In the genomic region with DNA sequence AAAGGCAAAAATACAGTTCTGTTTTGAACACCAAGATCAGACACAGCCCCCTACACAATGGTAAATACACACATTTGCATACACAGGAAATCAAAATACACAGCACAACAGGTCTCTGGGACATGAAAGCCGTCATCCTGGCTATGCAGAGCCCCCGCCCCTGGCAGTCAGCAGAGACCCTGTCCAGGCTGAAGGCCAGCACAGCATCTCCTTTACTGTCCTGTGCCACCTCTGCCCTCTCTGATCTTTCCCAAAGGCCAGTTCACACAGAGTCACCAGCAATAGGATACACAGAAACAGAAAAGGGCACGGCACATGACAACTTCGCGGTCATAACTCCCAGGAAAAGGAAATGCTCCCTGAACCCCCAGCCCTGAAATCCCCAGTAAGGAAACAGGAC, we compare ENCODE assay signal across 27 cellular contexts. TPM values are rescaled to one million over a fixed set of nuclear protein-coding genes. Genes with fewer than 3 reads are reported as not detected.
DNase-seq lines count a peak whose midpoint lies in the region; ATAC-seq and TF ChIP-seq lines count a peak whose summit lies in the region.
"Had no signal": no experiment of that assay in that cellular context is flagged by ENCODE, and none has a peak within 500 bp of the region (broad histone marks: within the 10 kb centered on the region; RNA-seq: fewer than 3 reads in every experiment).

No MANE protein-coding gene starts in this region.

- H3K4me2 ChIP-seq in H9 (ENCODE audit: insufficient read depth, insufficient read length, low read length) (no peak overlapping the region), mammary epithelial cell (ENCODE audit: insufficient read depth, low read depth, low read length) (no peak overlapping the region)
- H3K4me2 ChIP-seq: A549 had no signal

- H3K27me3 ChIP-seq in H9 (ENCODE audit: insufficient read depth, low read length) (no peaks in the 10 kb centered on the region), mammary epithelial cell (ENCODE audit: insufficient read depth, low read length) (no peaks in the 10 kb centered on the region)
- H3K27me3 ChIP-seq: esophagus muscularis mucosa, ovary had no signal

- no peak for TF ChIP-seq CTCF in H9 (conservative IDR thresholded peaks at IDR 0.05)
- TF ChIP-seq CTCF in mammary epithelial cell (conservative IDR thresholded peaks at IDR 0.05 in 1 of 2, IDR thresholded peaks at IDR 0.05 in 1 of 2; ENCODE audit: extremely low read depth in 1 of 2, insufficient read depth in 1 of 2, low read depth in 1 of 2, low read length in 2 of 2), result no peak

- H2AK5ac ChIP-seq in H9 (ENCODE audit: insufficient read length, low read length), result no peak overlapping the region

- no peak overlapping the region for H3K4me3 ChIP-seq in mammary epithelial cell (replicated peaks in 1 of 3; ENCODE audit: insufficient read depth in 1 of 3, low read depth in 2 of 3, low read length in 3 of 3)
- H3K4me3 ChIP-seq: A549, esophagus muscularis mucosa, GM23248, ovary, thoracic aorta had no signal

- H4K5ac ChIP-seq in H9 (ENCODE audit: insufficient read length, low read depth, low read length), result no peak overlapping the region

- H3K56ac ChIP-seq in H9 (ENCODE audit: insufficient read length, low read depth, low read length), result no peak overlapping the region

- no peaks in the 10 kb centered on the region for H3K79me1 ChIP-seq in H9 (ENCODE audit: insufficient read depth, low read depth, low read length, poor library complexity, severe bottlenecking)

- no peak overlapping the region for H3K4me3 Mint-ChIP-seq in H9
- no peak overlapping the region for H3K4me3 Mint-ChIP-seq in stimulated activated effector memory CD8-positive, alpha-beta T cell treated with anti-CD3 and anti-CD28 coated beads, Interleukin-12 subunit alpha, Interleukin-12 subunit beta, amount 100 ng/mL, for 72 hours
- H3K4me3 Mint-ChIP-seq: activated CD4-positive, alpha-beta memory T cell treated with anti-CD3 and anti-CD28 coated beads for 36 hours; CD8-positive, alpha-beta T cell; T-cell had no signal

- H3K9me3 ChIP-seq in H9 (ENCODE audit: control insufficient read depth, low read depth, low read length), result no peaks in the 10 kb centered on the region
- no peaks in the 10 kb centered on the region for H3K9me3 ChIP-seq in mammary epithelial cell (replicated peaks; ENCODE audit: insufficient read depth, low read length)
- H3K9me3 ChIP-seq: A549, esophagus muscularis mucosa, ovary, thoracic aorta had no signal

- no peaks in the 10 kb centered on the region for H3K27me3 Mint-ChIP-seq in H9 (ENCODE audit: low read depth)
- H3K27me3 Mint-ChIP-seq: activated CD4-positive, alpha-beta memory T cell treated with anti-CD3 and anti-CD28 coated beads for 36 hours; T-cell had no signal

- H3K23ac ChIP-seq in H9 (ENCODE audit: insufficient read length, low read depth, low read length), result no peak overlapping the region

- peaks cover 23 to 33% of the 10 kb centered on the region in 2 experiments for H3K4me1 Mint-ChIP-seq in H9
- peaks cover 39% of the 10 kb centered on the region for H3K4me1 Mint-ChIP-seq in stimulated activated effector memory CD8-positive, alpha-beta T cell treated with anti-CD3 and anti-CD28 coated beads, Interleukin-12 subunit alpha, Interleukin-12 subunit beta, amount 100 ng/mL, for 72 hours

- intact Hi-C loops in mammary epithelial cell (cut with micrococcal nuclease), result no loop called here

- H3K4me1 ChIP-seq in H9 (ENCODE audit: insufficient read depth, low read length) (no peaks in the 10 kb centered on the region; the same call in 1 of the 2 replicates), mammary epithelial cell (ENCODE audit: insufficient read depth, low read length) (peaks cover 18% of the 10 kb centered on the region)

- H3K18ac ChIP-seq in H9 (ENCODE audit: insufficient read length, low read depth, low read length), result no peak overlapping the region

- CTCF ChIA-PET in mammary epithelial cell (lab: Charles Lee; ENCODE audit: low non-redundant PET), result no interaction called here

- no peak overlapping the region for H3K9ac ChIP-seq in H9 (ENCODE audit: extremely low read depth, insufficient read length, low read length)
- no peak overlapping the region for H3K9ac ChIP-seq in mammary epithelial cell (ENCODE audit: insufficient read depth, low read length)
- H3K9ac ChIP-seq: GM23248 had no signal

- ATAC-seq in activated naive CD4-positive, alpha-beta T cell treated with anti-CD3 and anti-CD28 coated beads, Interleukin-2, amount 50 U/mL, for 72 hours, result no peak
- no peak for ATAC-seq in stimulated activated effector memory CD8-positive, alpha-beta T cell treated with anti-CD3 and anti-CD28 coated beads, Interleukin-12 subunit alpha, Interleukin-12 subunit beta, amount 100 ng/mL, for 72 hours
- ATAC-seq: A549; activated CD4-positive, CD25-positive, alpha-beta regulatory T cell treated with anti-CD3 and anti-CD28 coated beads, Interleukin-2, amount 50 U/mL, for 24 hours; CD8-positive, alpha-beta T cell; T-cell had no signal

- H2BK12ac ChIP-seq in H9 (ENCODE audit: insufficient read length, low read depth, low read length), result no peak overlapping the region

- in situ Hi-C loops in mammary epithelial cell (cut with MboI; ENCODE audit: low sequenced_read_pairs in 2 of 2), result no loop called here

- H3K27ac ChIP-seq in H9 (ENCODE audit: insufficient read length, low read depth, low read length) (no peak overlapping the region), mammary epithelial cell (ENCODE audit: insufficient read depth, low read depth, low read length) (no peak overlapping the region)
- H3K27ac ChIP-seq: A549, esophagus muscularis mucosa, ovary had no signal

- no peak overlapping the region for H2BK15ac ChIP-seq in H9 (ENCODE audit: low read depth, low read length)

- H3K23me2 ChIP-seq in H9 (ENCODE audit: insufficient read length, low read depth, low read length, poor library complexity, severe bottlenecking), result no peaks in the 10 kb centered on the region

- H3K79me2 ChIP-seq in H9 (ENCODE audit: insufficient read depth, low read length), result no peaks in the 10 kb centered on the region
- peaks cover 11% of the 10 kb centered on the region for H3K79me2 ChIP-seq in mammary epithelial cell (ENCODE audit: insufficient read depth, low read length)

- no peak overlapping the region for H2BK20ac ChIP-seq in H9 (ENCODE audit: low read depth, low read length, poor library complexity, severe bottlenecking)

- no peak overlapping the region for H3K14ac ChIP-seq in H9 (ENCODE audit: insufficient read depth, low read length)

- H3K36me3 ChIP-seq in mammary epithelial cell (ENCODE audit: insufficient read depth, low read length), result peaks cover 6% of the 10 kb centered on the region
- H3K36me3 ChIP-seq: ovary had no signal

- no peak overlapping the region for H3T11ph ChIP-seq in H9 (ENCODE audit: low read length)

- no peak overlapping the region for H4K8ac ChIP-seq in H9 (replicated peaks; ENCODE audit: insufficient read length, low read depth, low read length)

- H3K36me3 Mint-ChIP-seq in activated naive CD4-positive, alpha-beta T cell treated with anti-CD3 and anti-CD28 coated beads, Interleukin-2, amount 50 U/mL, for 72 hours, result peaks cover 4 to 8% of the 10 kb centered on the region in 2 donors
- no peaks in the 10 kb centered on the region; a peak in 1 of 7 replicates for H3K36me3 Mint-ChIP-seq in H9 (ENCODE audit: insufficient read depth in 1 of 3, low read depth in 3 of 3)
- peaks cover 66% of the 10 kb centered on the region for H3K36me3 Mint-ChIP-seq in stimulated activated effector memory CD8-positive, alpha-beta T cell treated with anti-CD3 and anti-CD28 coated beads, Interleukin-12 subunit alpha, Interleukin-12 subunit beta, amount 100 ng/mL, for 72 hours

- peak overlapping the region; percentile 46 to 82 for H3K27ac Mint-ChIP-seq in activated naive CD4-positive, alpha-beta T cell treated with anti-CD3 and anti-CD28 coated beads, Interleukin-2, amount 50 U/mL, for 72 hours
- peak overlapping the region in 2 of 3 experiments; percentile 60 to 86; a peak in 3 of 7 replicates for H3K27ac Mint-ChIP-seq in H9
- peak overlapping the region; percentile 89 for H3K27ac Mint-ChIP-seq in stimulated activated effector memory CD8-positive, alpha-beta T cell treated with anti-CD3 and anti-CD28 coated beads, Interleukin-12 subunit alpha, Interleukin-12 subunit beta, amount 100 ng/mL, for 72 hours
- H3K27ac Mint-ChIP-seq: CD8-positive, alpha-beta T cell had no signal

- H3K9me3 Mint-ChIP-seq in activated naive CD4-positive, alpha-beta T cell treated with anti-CD3 and anti-CD28 coated beads, Interleukin-2, amount 50 U/mL, for 72 hours, result no peaks in the 10 kb centered on the region
- no peaks in the 10 kb centered on the region for H3K9me3 Mint-ChIP-seq in H9
- no peaks in the 10 kb centered on the region for H3K9me3 Mint-ChIP-seq in stimulated activated effector memory CD8-positive, alpha-beta T cell treated with anti-CD3 and anti-CD28 coated beads, Interleukin-12 subunit alpha, Interleukin-12 subunit beta, amount 100 ng/mL, for 72 hours
- H3K9me3 Mint-ChIP-seq: activated CD4-positive, alpha-beta memory T cell treated with anti-CD3 and anti-CD28 coated beads for 36 hours; CD8-positive, alpha-beta T cell; T-cell had no signal

- H2AFZ ChIP-seq in H9 (ENCODE audit: low read length) (no peak overlapping the region), mammary epithelial cell (ENCODE audit: low read depth, low read length) (no peak overlapping the region)
- H2AFZ ChIP-seq: GM23248 had no signal

- H4K91ac ChIP-seq in H9 (ENCODE audit: insufficient read length, low read depth, low read length), result no peak overlapping the region

- no peak for DNase-seq in activated naive CD4-positive, alpha-beta T cell treated with anti-CD3 and anti-CD28 coated beads, Interleukin-2, amount 50 U/mL, for 72 hours (ENCODE audit: low spot score in 2 of 2)
- DNase-seq in activated naive CD4-positive, alpha-beta T cell treated with Interleukin-2 at 50 U/mL for 16 hours, result no peak
- DNase-seq in H9 (no peak), mammary epithelial cell (no peak), NOMO-1 treated with DMSO at 0.1 percent for 48 hours (lab: John Stamatoyannopoulos, UW; ENCODE audit: unreplicated experiment) (no peak), NCI-H146 (lab: John Stamatoyannopoulos, UW) (no peak), T-helper 9 cell (no peak)
- no peak for DNase-seq in stimulated activated effector memory CD8-positive, alpha-beta T cell treated with anti-CD3 and anti-CD28 coated beads, Interleukin-12 subunit alpha, Interleukin-12 subunit beta, amount 100 ng/mL, for 72 hours (ENCODE audit: low spot score in 2 of 2)
- DNase-seq: activated CD4-positive, alpha-beta memory T cell treated with anti-CD3 and anti-CD28 coated beads for 36 hours; activated gamma-delta T cell; AML-193; caudate nucleus; CD8-positive, alpha-beta T cell; DMS153; foreskin fibroblast; GM23248; MV-4-11; NCI-H1436 treated with DMSO at 0.1 percent for 48 hours; NCI-H446; NCI-H748 treated with DMSO at 0.1 percent for 48 hours; ovary; stimulated activated naive CD4-positive, alpha-beta T cell treated with Interleukin-2 at 50 U/mL for 16 hours; T-cell had no signal

- no peak overlapping the region for H3K4ac ChIP-seq in H9 (ENCODE audit: low read depth, low read length)

- no CpG with 5 or more reads among the region's 5 CpGs for WGBS in H9 (ENCODE audit: extremely low coverage, insufficient read length, low lambda C conversion rate)
- 95% methylated on average over 5 of the region's 5 CpGs for WGBS in mammary epithelial cell (ENCODE audit: low coverage, missing lambda C conversion rate)

- H2BK5ac ChIP-seq in H9 (ENCODE audit: insufficient read length, low read length), result no peak overlapping the region

- H2BK120ac ChIP-seq in H9 (ENCODE audit: low read depth, low read length, poor library complexity, severe bottlenecking), result no peak overlapping the region

- BruUV-seq in mammary epithelial cell (replicated peaks; lab: Mats Ljungman, UMichigan), result TSS peak; percentile 33

- no peaks in the 10 kb centered on the region for H4K20me1 ChIP-seq in H9 (ENCODE audit: control insufficient read depth, insufficient read depth, insufficient read length)
- no peaks in the 10 kb centered on the region for H4K20me1 ChIP-seq in mammary epithelial cell (ENCODE audit: insufficient read depth, low read length)

- dilution Hi-C loops in mammary epithelial cell (cut with HindIII; ENCODE audit: low sequenced_read_pairs), result no loop called here

RNA-seq across cellular contexts. Expression of a gene that starts 34.2 kb away (rescaled TPM):
- total RNA-seq in activated naive CD4-positive, alpha-beta T cell treated with anti-CD3 and anti-CD28 coated beads, Interleukin-2, amount 50 U/mL, for 72 hours, result 10 to 100 TPM; 26.1 to 28.9 TPM
- total RNA-seq in H9 (2021) (26.3 and 26.9 TPM in 2 replicates), mammary epithelial cell (10 to 100 TPM; 18.0 to 28.3 TPM)
- polyA plus RNA-seq in mammary epithelial cell, result 11.3 TPM
- polyA minus RNA-seq in mammary epithelial cell, result 15.8 TPM

RNA-seq across cellular contexts. Expression of a gene that starts 56.5 kb away (rescaled TPM):
- 10 to 100 TPM; 47.8 to 49.2 TPM for total RNA-seq in activated naive CD4-positive, alpha-beta T cell treated with anti-CD3 and anti-CD28 coated beads, Interleukin-2, amount 50 U/mL, for 72 hours
- total RNA-seq in H9 (2021), result 15.3 and 16.1 TPM in 2 replicates
- total RNA-seq in mammary epithelial cell, result 100 to 1,000 TPM in 1 of 2 donors, 10 to 100 TPM in 1; 82.2 to 135 TPM
- polyA plus RNA-seq in mammary epithelial cell, result 69.9 TPM
- polyA minus RNA-seq in mammary epithelial cell, result 212 TPM
